In genomic region chr9:88577736-88578485, GRCh38 we compare ENCODE assay signal across 10 cellular contexts. TPM values are rescaled to one million over a fixed set of nuclear protein-coding genes. Genes with fewer than 3 reads are reported as not detected.
A peak's percentile ranks its signal among the peaks of the same experiment; 100 is the strongest.
DNase-seq lines count a peak whose midpoint lies in the region; ATAC-seq and TF ChIP-seq lines count a peak whose summit lies in the region.
"Had no signal": no experiment of that assay in that cellular context is flagged by ENCODE, and none has a peak within 500 bp of the region (broad histone marks: within the 10 kb centered on the region; RNA-seq: fewer than 3 reads in every experiment).

No MANE protein-coding gene starts in this region.

- ATAC-seq in Right ventricle myocardium inferior: no peak
- no peak for ATAC-seq in thoracic aorta (ENCODE audit: insufficient number of reproducible peaks, low FRiP score, low read depth)

- H3K36me3 ChIP-seq in left ventricle myocardium inferior: no peaks in the 10 kb centered on the region
- H3K36me3 ChIP-seq in MM.1S (replicated peaks; ENCODE audit: insufficient read depth, low read length): no peaks in the 10 kb centered on the region
- H3K36me3 ChIP-seq in hepatocyte (replicated peaks; ENCODE audit: insufficient read depth, low read depth): no peaks in the 10 kb centered on the region
- no peaks in the 10 kb centered on the region for H3K36me3 ChIP-seq in thoracic aorta
- no peaks in the 10 kb centered on the region for H3K36me3 ChIP-seq in OCI-LY7 (ENCODE audit: insufficient read depth, low read length)

- no peak for DNase-seq in left ventricle myocardium inferior
- DNase-seq in Right ventricle myocardium inferior (ENCODE audit: missing footprints): no peak
- DNase-seq in MM.1S: no peak
- no peak for DNase-seq in hepatocyte (ENCODE audit: low spot score)
- DNase-seq in thoracic aorta (ENCODE audit: low spot score): no peak
- no peak for DNase-seq in GF-D8 (lab: John Stamatoyannopoulos, UW)
- no peak for DNase-seq in OCI-LY7 (ENCODE audit: low spot score)
- DNase-seq in caudate nucleus (lab: John Stamatoyannopoulos, UW): no peak
- DNase-seq: DMS79 had no signal

- H3K9me2 ChIP-seq in MM.1S (replicated peaks; ENCODE audit: insufficient read depth, low read length) (no peaks in the 10 kb centered on the region), hepatocyte (replicated peaks; ENCODE audit: insufficient read depth) (no peaks in the 10 kb centered on the region), OCI-LY7 (ENCODE audit: insufficient read depth, low read length) (no peaks in the 10 kb centered on the region)

- POLR2A ChIA-PET in OCI-LY7 (lab: Charles Lee): no interaction called here

- peak overlapping the region; percentile 9; the same call in 1 of the 2 replicates for H3K9ac ChIP-seq in MM.1S (ENCODE audit: low read length)

- no peaks in the 10 kb centered on the region for H3K9me3 ChIP-seq in left ventricle myocardium inferior (replicated peaks)
- H3K9me3 ChIP-seq in MM.1S (replicated peaks; ENCODE audit: insufficient read depth, low read length): no peaks in the 10 kb centered on the region
- no peaks in the 10 kb centered on the region for H3K9me3 ChIP-seq in hepatocyte (ENCODE audit: low read depth)
- H3K9me3 ChIP-seq in thoracic aorta: no peaks in the 10 kb centered on the region
- no peaks in the 10 kb centered on the region for H3K9me3 ChIP-seq in OCI-LY7 (ENCODE audit: low read length)
- H3K9me3 ChIP-seq: mucosa of descending colon had no signal

- no peaks in the 10 kb centered on the region for H3F3A ChIP-seq in MM.1S (ENCODE audit: insufficient read depth, low read length)

- peaks cover 4% of the 10 kb centered on the region for H3K4me1 ChIP-seq in left ventricle myocardium inferior
- no peaks in the 10 kb centered on the region for H3K4me1 ChIP-seq in MM.1S (ENCODE audit: low read length)
- H3K4me1 ChIP-seq in hepatocyte (ENCODE audit: insufficient read depth): no peaks in the 10 kb centered on the region
- peaks cover 0 to 5% of the 10 kb centered on the region in 2 donors for H3K4me1 ChIP-seq in thoracic aorta (ENCODE audit: control insufficient read depth in 1 of 2, low read depth in 2 of 2)
- peaks cover 5% of the 10 kb centered on the region for H3K4me1 ChIP-seq in OCI-LY7 (ENCODE audit: insufficient read depth, low read length, poor library complexity, severe bottlenecking)

- H4K20me1 ChIP-seq in MM.1S (ENCODE audit: insufficient read depth, low read length): no peaks in the 10 kb centered on the region
- H4K20me1 ChIP-seq in hepatocyte (ENCODE audit: insufficient read depth, poor library complexity, severe bottlenecking): no peaks in the 10 kb centered on the region
- no peaks in the 10 kb centered on the region for H4K20me1 ChIP-seq in OCI-LY7 (ENCODE audit: insufficient read depth, low read length)

- no TSS peak for BruUV-seq in OCI-LY7 (replicated peaks; lab: Mats Ljungman, UMichigan)

- no peak overlapping the region for H3K27ac ChIP-seq in left ventricle myocardium inferior (replicated peaks)
- H3K27ac ChIP-seq in MM.1S (ENCODE audit: low read length): no peak overlapping the region
- H3K27ac ChIP-seq in hepatocyte: no peak overlapping the region
- H3K27ac ChIP-seq in thoracic aorta: no peak overlapping the region
- H3K27ac ChIP-seq in OCI-LY7 (ENCODE audit: low read depth, low read length, poor library complexity, severe bottlenecking): no peak overlapping the region
- H3K27ac ChIP-seq in caudate nucleus (ENCODE audit: low read depth, low read length): no peak overlapping the region

- peaks cover 10% of the 10 kb centered on the region for H3K27me3 ChIP-seq in left ventricle myocardium inferior (ENCODE audit: low read depth)
- no peaks in the 10 kb centered on the region for H3K27me3 ChIP-seq in MM.1S (replicated peaks; ENCODE audit: insufficient read depth, low read length)
- no peaks in the 10 kb centered on the region for H3K27me3 ChIP-seq in hepatocyte
- no peaks in the 10 kb centered on the region for H3K27me3 ChIP-seq in thoracic aorta (replicated peaks; ENCODE audit: insufficient read depth)

- peak overlapping the region; percentile 68; the same call in 1 of the 2 replicates for H2AFZ ChIP-seq in MM.1S (ENCODE audit: low read length)
- no peak overlapping the region for H2AFZ ChIP-seq in hepatocyte
- no peak overlapping the region for H2AFZ ChIP-seq in OCI-LY7 (ENCODE audit: low read length)

- no peak for TF ChIP-seq CTCF in left ventricle myocardium inferior (IDR thresholded peaks at IDR 0.05; ENCODE audit: borderline replicate concordance)
- no peak for TF ChIP-seq CTCF in MM.1S (IDR thresholded peaks at IDR 0.05; ENCODE audit: low read length)
- TF ChIP-seq CTCF in hepatocyte (IDR thresholded peaks at IDR 0.05; ENCODE audit: poor library complexity): no peak
- TF ChIP-seq CTCF in thoracic aorta (IDR thresholded peaks at IDR 0.05): no peak
- no peak for TF ChIP-seq CTCF in OCI-LY7 (conservative IDR thresholded peaks at IDR 0.05; ENCODE audit: low read length)

- 91% methylated on average over 18 of the region's 18 CpGs for WGBS in hepatocyte (ENCODE audit: low lambda C conversion rate, missing lambda C conversion rate)

- H3K4me2 ChIP-seq in MM.1S (ENCODE audit: low read depth, low read length): peak overlapping the region; percentile 49; the same call in 1 of the 2 replicates
- H3K4me2 ChIP-seq in hepatocyte: peak overlapping the region; percentile 73
- H3K4me2 ChIP-seq in OCI-LY7 (ENCODE audit: low read length): no peak overlapping the region

- H3K4me3 ChIP-seq in left ventricle myocardium inferior (peak overlapping the region; percentile 28), MM.1S (ENCODE audit: low read length) (peak overlapping the region; percentile 34; the same call in 1 of the 2 replicates), hepatocyte (no peak overlapping the region), thoracic aorta (peak overlapping the region; percentile 23), OCI-LY7 (ENCODE audit: low read depth, low read length, poor library complexity, severe bottlenecking) (no peak overlapping the region)
- H3K4me3 ChIP-seq: mucosa of descending colon had no signal

- CTCF ChIA-PET in OCI-LY7 (lab: Charles Lee; ENCODE audit: unreplicated experiment): no interaction called here

- intact Hi-C loops in left ventricle myocardium inferior (cut with micrococcal nuclease) (no loop called here), Right ventricle myocardium inferior (cut with DNase I) (loop anchor here (2.0 to 10.0 kb wide), 5 partner anchors 273 to 899 kb away; no protein-coding TSS in a partner anchor), OCI-LY7 (cut with micrococcal nuclease; ENCODE audit: unreplicated experiment) (loop anchor here (2.0 kb wide), 2 partner anchors 405 to 627 kb away; no protein-coding TSS in a partner anchor)

- H3K79me2 ChIP-seq in MM.1S (ENCODE audit: low read length) (no peaks in the 10 kb centered on the region), hepatocyte (no peaks in the 10 kb centered on the region), OCI-LY7 (ENCODE audit: insufficient read depth, low read depth, low read length) (no peaks in the 10 kb centered on the region)

RNA-seq across cellular contexts. Expression of gene NXNL2, which starts 42.9 kb away (rescaled TPM):
- total RNA-seq in left ventricle myocardium inferior (0.30 TPM), Right ventricle myocardium inferior (not detected), hepatocyte (0.57 and 0.84 TPM in 2 replicates), thoracic aorta (1 to 10 TPM in 1 of 2 donors, not detected in 1; 1.8 TPM), OCI-LY7 (2022) (not detected in 2 replicates)
- polyA plus RNA-seq in hepatocyte: 1.0 and 2.5 TPM in 2 replicates
- not detected in 2 replicates for total RNA-seq in OCI-LY7 (2014; rRNA removed; shearing (Covaris generic))
- total RNA-seq: mucosa of descending colon had no signal

Comparison
In these comparisons a context has a peak if more than half of its experiments do, and no peak if none do; other contexts are left out.
1. H3K4me3 ChIP-seq: peak in left ventricle myocardium inferior (single experiment), MM.1S (single experiment) and thoracic aorta (single experiment); none in hepatocyte (single experiment) and OCI-LY7 (single experiment).